18 cellular contexts compared by ENCODE assay signal in the genomic region with DNA sequence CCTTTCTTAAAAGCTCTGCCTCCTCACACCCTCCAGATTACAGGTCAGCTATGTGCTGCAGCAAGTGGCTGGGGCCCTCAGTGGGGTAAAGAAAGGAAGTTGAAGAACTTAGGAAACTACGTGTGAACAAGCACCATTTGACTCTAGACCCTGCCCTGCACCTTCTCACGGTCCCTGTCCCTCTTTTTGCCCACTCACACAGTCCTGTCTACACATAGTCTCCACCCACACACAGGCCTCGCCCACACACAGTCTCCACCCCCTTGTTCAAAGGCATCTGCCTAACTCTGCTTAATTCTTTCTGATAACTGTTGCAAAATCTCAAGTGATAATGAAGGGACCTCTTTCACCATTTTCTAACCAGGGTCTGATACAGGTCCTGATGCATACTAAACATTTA. TPM values are rescaled to one million over a fixed set of nuclear protein-coding genes. Genes with fewer than 3 reads are reported as not detected.
"Had no signal": no experiment of that assay in that cellular context is flagged by ENCODE, and none has a peak within 500 bp of the region (broad histone marks: within the 10 kb centered on the region; RNA-seq: fewer than 3 reads in every experiment).

No MANE protein-coding gene starts in this region.

- H3K4me3 Mint-ChIP-seq: activated B cell treated with CpG ODN at 0.5 μM for 24 hours; activated CD4-positive, alpha-beta memory T cell treated with anti-CD3 and anti-CD28 coated beads, Interleukin-2, amount 10 ng/mL, durations not matched to agents 7 days and 5 days; stimulated activated naive CD8-positive, alpha-beta T cell treated with anti-CD3 and anti-CD28 coated beads, Interleukin-15, Interleukin-2, amounts not matched to agents 100 ng/mL and 50 ng/mL, for 24 hours; T-helper 2 cell treated with Interferon-gamma antibody and Interleukin-4, amounts not matched to agents 5 μg/mL and 100 μg/mL, for 36 hours had no signal

- H3K9me3 Mint-ChIP-seq: activated B cell treated with CpG ODN at 0.5 μM for 24 hours; stimulated activated naive CD8-positive, alpha-beta T cell treated with anti-CD3 and anti-CD28 coated beads, Interleukin-15, Interleukin-2, amounts not matched to agents 100 ng/mL and 50 ng/mL, for 24 hours had no signal

- H3K27ac ChIP-seq: ascending aorta, esophagus squamous epithelium, pancreas, right lobe of liver had no signal

- H3K27me3 Mint-ChIP-seq: activated B cell treated with CpG ODN at 0.5 μM for 24 hours had no signal

- H3K4me1 Mint-ChIP-seq: activated B cell treated with CpG ODN at 0.5 μM for 24 hours had no signal

- H3K27me3 ChIP-seq: ascending aorta, esophagus squamous epithelium, pancreas, right lobe of liver had no signal

- H3K4me3 ChIP-seq: ascending aorta, esophagus squamous epithelium, pancreas, right lobe of liver had no signal

- H3K9me3 ChIP-seq: ascending aorta, esophagus squamous epithelium, pancreas, right lobe of liver had no signal

- H3K36me3 ChIP-seq: ascending aorta, esophagus squamous epithelium, pancreas, right lobe of liver had no signal

- H3K4me1 ChIP-seq: ascending aorta, esophagus squamous epithelium, pancreas, right lobe of liver had no signal

- DNase-seq: activated B cell treated with CpG ODN at 0.5 μM for 24 hours; activated CD4-positive, alpha-beta memory T cell treated with anti-CD3 and anti-CD28 coated beads, Interleukin-2, amount 10 ng/mL, durations not matched to agents 7 days and 5 days; activated CD4-positive, alpha-beta T cell treated with anti-CD3 and anti-CD28 coated beads for 4 hours; activated CD8-positive, alpha-beta memory T cell treated with anti-CD3 and anti-CD28 coated beads, Interleukin-2, amount 50 U/mL, for 48 hours; activated effector memory CD4-positive, alpha-beta T cell treated with Interleukin-2 at 50 U/mL for 16 hours; activated naive CD4-positive, alpha-beta T cell treated with anti-CD3 and anti-CD28 coated beads, Interleukin-2, amount 50 U/mL, for 16 hours; activated T-cell treated with anti-CD3 and anti-CD28 coated beads, Interleukin-2, amount 50 U/mL, for 48 hours; effector CD4-positive, alpha-beta T cell; esophagus squamous epithelium; left ventricle myocardium superior; pancreas; right lobe of liver; small intestine; stimulated activated CD4-positive, alpha-beta T cell treated with anti-CD3 and anti-CD28 coated beads, Interleukin-15, amount 100 ng/mL, for 24 hours; stimulated activated CD4-positive, alpha-beta T cell treated with anti-CD3 and anti-CD28 coated beads, Interleukin-2, amount 100 ng/mL, for 48 hours had no signal

- ATAC-seq: left ventricle myocardium superior, pancreas, right lobe of liver had no signal

- H3K27ac Mint-ChIP-seq: activated B cell treated with CpG ODN at 0.5 μM for 24 hours; activated CD4-positive, alpha-beta memory T cell treated with anti-CD3 and anti-CD28 coated beads, Interleukin-2, amount 10 ng/mL, durations not matched to agents 7 days and 5 days; stimulated activated naive CD8-positive, alpha-beta T cell treated with anti-CD3 and anti-CD28 coated beads, Interleukin-15, Interleukin-2, amounts not matched to agents 100 ng/mL and 50 ng/mL, for 24 hours; T-helper 2 cell treated with Interferon-gamma antibody and Interleukin-4, amounts not matched to agents 5 μg/mL and 100 μg/mL, for 36 hours had no signal

RNA-seq across cellular contexts. Expression of gene TMPRSS5, which starts 59.0 kb away (rescaled TPM):
- total RNA-seq: ascending aorta had no signal
